23 cellular contexts compared by ENCODE assay signal in the genomic region with DNA sequence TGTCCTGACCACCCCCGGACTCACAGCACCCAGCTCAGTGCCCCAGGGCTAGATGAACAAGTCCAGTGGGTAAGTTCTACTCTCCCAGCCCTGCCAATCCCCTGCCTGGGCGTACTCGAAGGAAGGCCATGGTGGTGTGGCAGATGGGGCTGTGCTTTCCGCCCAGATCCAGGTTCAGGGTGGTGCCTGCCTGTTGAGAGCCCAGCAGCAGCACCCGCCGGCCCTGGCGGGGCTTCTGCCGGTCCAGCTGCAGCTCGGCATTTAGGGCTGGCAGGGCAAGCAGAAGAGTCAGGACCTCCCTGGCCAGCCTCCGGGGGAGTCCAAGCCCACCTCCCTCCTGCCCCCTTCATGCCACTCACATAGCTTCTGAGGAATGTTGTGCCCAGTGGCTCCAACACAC.
"Had no signal": no experiment of that assay in that cellular context is flagged by ENCODE, and none has a peak within 500 bp of the region (broad histone marks: within the 10 kb centered on the region; RNA-seq: fewer than 3 reads in every experiment).

No MANE protein-coding gene starts in this region.

- FAIRE-seq: islet of Langerhans had no signal

- H3K4me3 ChIP-seq: left ventricle myocardium inferior, lung, neural progenitor cell, ovary, right atrium auricular region, right lobe of liver, smooth muscle cell, tibial nerve, uterus had no signal

- H3K4me1 ChIP-seq: uterus had no signal

- DNase-seq: immature natural killer cell; left ventricle myocardium inferior; mesendoderm; naive B cell; natural killer cell; nephron progenitor cell; ovary; stimulated activated CD4-positive, alpha-beta T cell treated with anti-CD3 and anti-CD28 coated beads, Interleukin-1b, Interleukin-23, amount 100 ng/mL, for 48 hours; stimulated activated CD4-positive, alpha-beta T cell treated with anti-CD3 and anti-CD28 coated beads, Interleukin-2, amount 100 ng/mL, for 48 hours; stimulated activated CD4-positive, alpha-beta T cell treated with anti-CD3 and anti-CD28 coated beads, Interleukin-4, amount 100 ng/mL, for 4 hours; stimulated activated CD8-positive, alpha-beta memory T cell treated with anti-CD3 and anti-CD28 coated beads, Interleukin-4, amount 100 ng/mL, for 48 hours; stimulated activated naive CD4-positive, alpha-beta T cell treated with Interleukin-2 at 50 U/mL for 16 hours; stimulated activated naive CD8-positive, alpha-beta T cell treated with anti-CD3 and anti-CD28 coated beads, Interleukin-15, amount 100 ng/mL, for 72 hours; substantia nigra; uterus had no signal

- H3K36me3 ChIP-seq: left ventricle myocardium inferior, neural progenitor cell, ovary, right atrium auricular region, right lobe of liver, tibial nerve, uterus had no signal

- H3K27ac ChIP-seq: left ventricle myocardium inferior, neural progenitor cell, ovary, right atrium auricular region, right lobe of liver, tibial nerve, uterus had no signal

- ATAC-seq: natural killer cell; right lobe of liver; stimulated activated memory B cell treated with anti-CD40 and anti-IgM and Interleukin-4, amounts not matched to agents 10 μg/mL and 1 μg/mL and 100 μg/mL, for 72 hours; stimulated activated naive CD8-positive, alpha-beta T cell treated with anti-CD3 and anti-CD28 coated beads, Interleukin-15, amount 100 ng/mL, for 72 hours had no signal

- H3K9ac ChIP-seq: neural progenitor cell had no signal

- H3K9me3 ChIP-seq: left ventricle myocardium inferior, ovary, right atrium auricular region, right lobe of liver, tibial nerve, uterus had no signal
